Comparison of ENCODE assay signal across 8 cellular contexts in the genomic region with DNA sequence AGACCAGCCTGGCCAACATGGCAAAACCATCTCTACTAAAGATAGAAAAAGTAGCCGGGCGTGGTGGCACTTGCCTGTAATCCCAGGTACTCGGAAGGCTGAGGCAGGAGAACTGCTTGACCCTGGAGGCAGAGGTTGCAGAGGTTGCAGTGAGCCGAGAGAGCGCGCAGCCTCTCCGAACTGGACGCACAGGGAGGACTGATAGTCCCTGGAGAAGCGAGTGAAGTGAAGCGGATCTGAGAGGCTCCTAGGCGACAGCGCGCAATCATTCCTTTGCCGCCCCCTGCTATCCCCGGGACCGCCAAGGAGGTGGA. TPM values are rescaled to one million over a fixed set of nuclear protein-coding genes. Genes with fewer than 3 reads are reported as not detected.
DNase-seq lines count a peak whose midpoint lies in the region; ATAC-seq, FAIRE-seq and TF ChIP-seq lines count a peak whose summit lies in the region.

No MANE protein-coding gene starts in this region.

- peak overlapping the region; percentile 92 for H2AFZ ChIP-seq in OCI-LY7 (ENCODE audit: low read length)

- H3K9me3 ChIP-seq in OCI-LY7 (ENCODE audit: low read length) (peaks cover 5% of the 10 kb centered on the region; the same call in 1 of the 2 replicates), esophagus muscularis mucosa (no peaks in the 10 kb centered on the region), pancreas (no peaks in the 10 kb centered on the region)

- no peak for FAIRE-seq in pancreas (lab: Jason Lieb, UNC)

- BruUV-seq in OCI-LY7 (replicated peaks; lab: Mats Ljungman, UMichigan): no TSS peak

- TF ChIP-seq CTCF in GM06990 (IDR thresholded peaks at IDR 0.05; ENCODE audit: insufficient read depth, low read length, poor library complexity, severe bottlenecking): no peak
- no peak for TF ChIP-seq CTCF in OCI-LY7 (conservative IDR thresholded peaks at IDR 0.05; ENCODE audit: low read length)
- TF ChIP-seq CTCF in esophagus muscularis mucosa (IDR thresholded peaks at IDR 0.05): no peak
- no peak for TF ChIP-seq CTCF in pancreas (IDR thresholded peaks at IDR 0.05)

- peaks cover 13% of the 10 kb centered on the region for H3K79me2 ChIP-seq in OCI-LY7 (ENCODE audit: insufficient read depth, low read depth, low read length)

- no peaks in the 10 kb centered on the region for H4K20me1 ChIP-seq in OCI-LY7 (ENCODE audit: insufficient read depth, low read length)

- H3K4me1 ChIP-seq in OCI-LY7 (ENCODE audit: insufficient read depth, low read length, poor library complexity, severe bottlenecking) (peaks cover 6% of the 10 kb centered on the region), esophagus muscularis mucosa (peaks cover 22 to 62% (median 53%) of the 10 kb centered on the region in 4 donors), pancreas (peaks cover 5 to 13% (median 5%) of the 10 kb centered on the region in 3 donors)

- H3K27ac ChIP-seq in OCI-LY7 (ENCODE audit: low read depth, low read length, poor library complexity, severe bottlenecking): peak overlapping the region; percentile 66
- H3K27ac ChIP-seq in esophagus muscularis mucosa (replicated peaks in 1 of 4): peak overlapping the region; percentile 87 to 94 (median 94)
- H3K27ac ChIP-seq in pancreas: peak overlapping the region; percentile 86 to 97 (median 90)

- H3K27me3 ChIP-seq in GM06990 (replicated peaks; ENCODE audit: control insufficient read depth, insufficient read depth, low read length) (no peaks in the 10 kb centered on the region), esophagus muscularis mucosa (peaks cover 0 to 4% (median 0%) of the 10 kb centered on the region in 4 donors), pancreas (no peaks in the 10 kb centered on the region)

- ATAC-seq in pancreas (peak in 3 of 4 donors; percentile 53 to 66 (median 66)), GM18505 (IDR thresholded peaks at IDR 0.05; ENCODE audit: unreplicated experiment) (no peak)

- peak overlapping the region; percentile 95 for H3K4me2 ChIP-seq in OCI-LY7 (ENCODE audit: low read length)

- POLR2A ChIA-PET in OCI-LY7 (lab: Charles Lee): no interaction called here

- H3K36me3 ChIP-seq in GM06990 (ENCODE audit: control insufficient read depth, insufficient read depth, low read length): peaks cover 4% of the 10 kb centered on the region
- peaks cover 36% of the 10 kb centered on the region for H3K36me3 ChIP-seq in OCI-LY7 (ENCODE audit: insufficient read depth, low read length)
- peaks cover 35 to 38% (median 37%) of the 10 kb centered on the region in 4 donors for H3K36me3 ChIP-seq in esophagus muscularis mucosa
- H3K36me3 ChIP-seq in pancreas: peaks cover 8 to 36% (median 28%) of the 10 kb centered on the region in 3 donors

- H3K9me2 ChIP-seq in OCI-LY7 (ENCODE audit: insufficient read depth, low read length): no peaks in the 10 kb centered on the region

- 2% methylated on average over 16 of the region's 16 CpGs for WGBS in esophagus muscularis mucosa
- 0 to 1% methylated on average over 16 of the region's 16 CpGs for WGBS in pancreas, 2 donors

- peak overlapping the region; percentile 100 for H3K4me3 ChIP-seq in GM06990 (replicated peaks; ENCODE audit: low read depth, low read length)
- peak overlapping the region; percentile 78 for H3K4me3 ChIP-seq in OCI-LY7 (ENCODE audit: low read depth, low read length, poor library complexity, severe bottlenecking)
- peak overlapping the region; percentile 60 to 97 (median 88) for H3K4me3 ChIP-seq in esophagus muscularis mucosa
- H3K4me3 ChIP-seq in pancreas: peak overlapping the region; percentile 43 to 92 (median 84)

- no peak for TF ChIP-seq EP300 in esophagus muscularis mucosa (IDR thresholded peaks at IDR 0.05)

- intact Hi-C loops in OCI-LY7 (cut with micrococcal nuclease; ENCODE audit: unreplicated experiment) (loop anchor here (1.0 to 5.0 kb wide), 2 partner anchors 38 to 148 kb away; a partner anchor contains a TSS), esophagus muscularis mucosa (cut with DNase I) (loop anchor here (5.0 to 10.0 kb wide), 3 partner anchors 52 to 476 kb away; a partner anchor contains a TSS), pancreas (cut with DNase I) (no loop called here)

- TF ChIP-seq POLR2A in esophagus muscularis mucosa (IDR thresholded peaks at IDR 0.05; ENCODE audit: low read depth) (no peak), GM18505 (IDR thresholded peaks at IDR 0.05; ENCODE audit: borderline replicate concordance, extremely low read depth, insufficient read depth, insufficient read length) (no peak)

- no peak for DNase-seq in GM06990 (ENCODE audit: extremely low read depth, insufficient read length)
- DNase-seq in OCI-LY7 (ENCODE audit: low spot score): no peak
- DNase-seq in esophagus muscularis mucosa (ENCODE audit: extremely low spot score): no peak
- DNase-seq in pancreas: no peak
- no peak for DNase-seq in NCI-H1092 treated with DMSO at 0.1 percent for 48 hours (lab: John Stamatoyannopoulos, UW)
- no peak for DNase-seq in GM19240 (ENCODE audit: insufficient read length, low spot score)
- DNase-seq in SW 1271 (lab: John Stamatoyannopoulos, UW): no peak

- CTCF ChIA-PET in OCI-LY7 (lab: Charles Lee; ENCODE audit: unreplicated experiment): no interaction called here

RNA-seq across cellular contexts. Expression of a gene that starts 0.2 kb away (rescaled TPM):
- total RNA-seq in OCI-LY7 (2014; rRNA removed; shearing (Covaris generic)): 14.9 and 17.3 TPM in 2 replicates
- total RNA-seq in OCI-LY7 (2022): 22.2 and 25.3 TPM in 2 replicates
- total RNA-seq in esophagus muscularis mucosa: 10 to 100 TPM; 26.8 to 40.3 (median 35.8) TPM
- total RNA-seq in pancreas: 10 to 100 TPM; 10.3 to 24.6 (median 17.8) TPM
- 10 to 100 TPM; 11.7 to 17.0 TPM for polyA plus RNA-seq in pancreas

RNA-seq across cellular contexts. Expression of a gene that starts 36.5 kb away (rescaled TPM):
- 55.3 and 74.4 TPM in 2 replicates for total RNA-seq in OCI-LY7 (2014; rRNA removed; shearing (Covaris generic))
- total RNA-seq in OCI-LY7 (2022) (50.5 and 57.9 TPM in 2 replicates), esophagus muscularis mucosa (10 to 100 TPM; 18.3 to 31.1 (median 25.5) TPM), pancreas (10 to 100 TPM in 5 of 6 donors, 1 to 10 TPM in 1; 9.8 to 17.4 (median 11.1) TPM)
- polyA plus RNA-seq in pancreas: 1 to 10 TPM; 5.4 to 5.6 TPM

RNA-seq across cellular contexts. Expression of a gene that starts 54.1 kb away (rescaled TPM):
- total RNA-seq in OCI-LY7 (2014; rRNA removed; shearing (Covaris generic)): 14.9 and 18.1 TPM in 2 replicates
- total RNA-seq in OCI-LY7 (2022): 16.8 and 17.3 TPM in 2 replicates
- 10 to 100 TPM; 22.8 to 30.3 (median 27.2) TPM for total RNA-seq in esophagus muscularis mucosa
- total RNA-seq in pancreas: 10 to 100 TPM; 11.5 to 22.4 (median 13.5) TPM
- 1 to 10 TPM; 3.9 to 4.2 TPM for polyA plus RNA-seq in pancreas

Comparison
In these comparisons a context has a peak if more than half of its experiments do, and no peak if none do; other contexts are left out.
1. intact Hi-C loops: an anchor here in OCI-LY7 (1.0 to 5.0 kb wide) and esophagus muscularis mucosa (5.0 to 10.0 kb wide); none called in pancreas.